ENCODE assay signal across 22 cellular contexts in genomic region chr16:85387171-85387507, GRCh38.
DNase-seq lines count a peak whose midpoint lies in the region; ATAC-seq and TF ChIP-seq lines count a peak whose summit lies in the region.
"Had no signal": no experiment of that assay in that cellular context is flagged by ENCODE, and none has a peak within 500 bp of the region (broad histone marks: within the 10 kb centered on the region; RNA-seq: fewer than 3 reads in every experiment).

No MANE protein-coding gene starts in this region.

- WGBS in adrenal gland, 4 donors: 91 to 99% (median 93%) methylated on average over 9 to 11 of the region's 11 CpGs

- ATAC-seq in lower lobe of right lung: no peak
- no peak for ATAC-seq in GM18519 (IDR thresholded peaks at IDR 0.05; ENCODE audit: low FRiP score, unreplicated experiment)
- no peak for ATAC-seq in HG02938 (IDR thresholded peaks at IDR 0.05; ENCODE audit: unreplicated experiment)
- ATAC-seq: CD8-positive, alpha-beta T cell; HCT116; PC-3; stimulated activated naive B cell treated with anti-CD40 and anti-IgM and Interleukin-4, amounts not matched to agents 10 μg/mL and 1 μg/mL and 100 μg/mL, for 72 hours had no signal

- H3K9me3 ChIP-seq in adrenal gland (replicated peaks in 1 of 3): no peaks in the 10 kb centered on the region
- H3K9me3 ChIP-seq in lower lobe of right lung: no peaks in the 10 kb centered on the region
- H3K9me3 ChIP-seq in tibial artery: no peaks in the 10 kb centered on the region
- no peaks in the 10 kb centered on the region for H3K9me3 ChIP-seq in SJCRH30 (replicated peaks)

- peak; percentile 39 for DNase-seq in activated effector memory CD4-positive, alpha-beta T cell treated with anti-CD3 and anti-CD28 coated beads, Interleukin-2, amount 50 U/mL, for 16 hours
- DNase-seq in activated effector memory CD4-positive, alpha-beta T cell treated with Interleukin-2 at 50 U/mL for 16 hours: no peak
- DNase-seq in adrenal gland (peak in 5 of 7 donors; percentile 0 to 19 (median 7)), lower lobe of right lung (peak; percentile 14), tibial artery (peak; percentile 15 to 53), SJCRH30 (no peak)
- DNase-seq: activated CD4-positive, alpha-beta T cell treated with anti-CD3 and anti-CD28 coated beads, Interleukin-2, amount 50 U/mL, for 48 hours; activated CD4-positive, CD25-positive, alpha-beta regulatory T cell; CD8-positive, alpha-beta T cell; hypothalamus; immature natural killer cell; KBM-7; NCI-H1105; NCI-H187 treated with DMSO at 0.1 percent for 48 hours; NCI-H2171 treated with DMSO at 0.1 percent for 48 hours; NCI-H524; PC-3; stimulated activated CD4-positive, alpha-beta T cell treated with anti-CD3 and anti-CD28 coated beads, Interleukin-15, amount 100 ng/mL, for 24 hours; stimulated activated naive B cell treated with anti-CD40 and anti-IgM and Interleukin-4, amounts not matched to agents 10 μg/mL and 1 μg/mL and 100 μg/mL, for 72 hours had no signal

- H3K27ac ChIP-seq in adrenal gland (no peak overlapping the region), lower lobe of right lung (no peak overlapping the region), tibial artery (no peak overlapping the region), SJCRH30 (no peak overlapping the region)

- no peak for TF ChIP-seq CTCF in adrenal gland (IDR thresholded peaks at IDR 0.05)
- TF ChIP-seq CTCF in lower lobe of right lung (IDR thresholded peaks at IDR 0.05): no peak
- TF ChIP-seq CTCF in tibial artery (IDR thresholded peaks at IDR 0.05): no peak

- TF ChIP-seq POLR2A in adrenal gland (IDR thresholded peaks at IDR 0.05): no peak

- H3K27me3 ChIP-seq in adrenal gland (no peaks in the 10 kb centered on the region), lower lobe of right lung (ENCODE audit: low read depth) (no peaks in the 10 kb centered on the region), tibial artery (no peaks in the 10 kb centered on the region), SJCRH30 (no peaks in the 10 kb centered on the region)

- H3K4me1 ChIP-seq in adrenal gland (replicated peaks in 1 of 2) (peaks cover 14 to 42% of the 10 kb centered on the region in 2 donors), lower lobe of right lung (peaks cover 3% of the 10 kb centered on the region), tibial artery (peaks cover 0 to 35% (median 14%) of the 10 kb centered on the region in 4 donors), SJCRH30 (no peaks in the 10 kb centered on the region)

- no peaks in the 10 kb centered on the region for H3K36me3 ChIP-seq in adrenal gland (replicated peaks in 1 of 2)
- H3K36me3 ChIP-seq in lower lobe of right lung: no peaks in the 10 kb centered on the region
- no peaks in the 10 kb centered on the region for H3K36me3 ChIP-seq in tibial artery
- no peaks in the 10 kb centered on the region for H3K36me3 ChIP-seq in SJCRH30

- intact Hi-C loops in adrenal gland (cut with DNase I): no loop called here
- intact Hi-C loops in lower lobe of right lung (cut with DNase I): no loop called here
- intact Hi-C loops in tibial artery (cut with DNase I; ENCODE audit: low total_unique reads): no loop called here

- no peak overlapping the region for H3K4me3 ChIP-seq in adrenal gland
- no peak overlapping the region for H3K4me3 ChIP-seq in lower lobe of right lung
- H3K4me3 ChIP-seq in tibial artery: no peak overlapping the region
- no peak overlapping the region for H3K4me3 ChIP-seq in SJCRH30

Comparison
In these comparisons a context has a peak if more than half of its experiments do, and no peak if none do; other contexts are left out.
1. DNase-seq: peak in activated effector memory CD4-positive, alpha-beta T cell treated with anti-CD3 and anti-CD28 coated beads, Interleukin-2, amount 50 U/mL, for 16 hours (single experiment), adrenal gland (5 of 7), lower lobe of right lung (single experiment) and tibial artery (2 of 2); none in activated effector memory CD4-positive, alpha-beta T cell treated with Interleukin-2 at 50 U/mL for 16 hours (single experiment) and SJCRH30 (0 of 2).